Comparison of ENCODE assay signal across 1 cellular context in the genomic region with DNA sequence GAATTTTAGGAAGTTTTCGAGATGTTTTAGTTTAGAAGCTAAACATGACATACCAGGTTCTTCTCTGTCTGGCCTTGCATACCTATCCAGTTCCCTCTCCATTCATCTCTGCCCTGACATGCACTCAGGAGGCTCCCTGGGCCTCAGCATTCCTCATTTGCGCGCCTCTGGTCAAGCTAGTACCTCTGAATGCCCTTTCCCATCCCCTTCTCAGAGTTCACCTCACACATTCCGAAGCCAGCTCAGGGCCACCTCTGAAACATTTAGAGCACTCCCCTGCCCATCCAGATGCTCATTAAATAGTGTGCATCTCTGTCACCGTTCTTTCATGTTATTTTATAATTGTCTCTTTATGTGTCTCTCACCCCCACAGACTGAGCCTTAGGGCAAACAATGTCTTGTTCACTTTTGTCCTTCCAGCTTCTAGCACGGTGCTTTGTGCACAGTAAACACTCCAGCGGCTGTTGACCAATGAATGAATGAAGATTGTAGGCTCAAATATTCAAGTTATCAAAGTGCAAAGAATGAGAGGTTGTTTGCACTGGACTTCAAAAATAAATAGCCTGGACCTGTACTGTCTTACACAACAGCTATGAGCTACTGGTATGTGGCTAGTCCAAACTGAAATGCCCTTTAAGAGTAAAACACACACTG.
TF ChIP-seq lines count a peak whose summit lies in the region.

No MANE protein-coding gene starts in this region.

TF ChIP-seq in HepG2, 621 proteins besides CTCF, POLR2A, EP300 and RAD21 (continued from another document and continues in another):
- TF ChIP-seq ZNF543 (CRISPR knock-in tag; IDR thresholded peaks at IDR 0.05) (no peak), PRPF4 (IDR thresholded peaks at IDR 0.05; ENCODE audit: low read depth, low read length, poor library complexity, severe bottlenecking) (no peak), NR2C2 (CRISPR knock-in tag; IDR thresholded peaks at IDR 0.05; ENCODE audit: borderline replicate concordance) (no peak; the same call in 1 of the 2 replicates), REXO4 (CRISPR knock-in tag; IDR thresholded peaks at IDR 0.05; ENCODE audit: borderline replicate concordance) (no peak), SRSF4 (IDR thresholded peaks at IDR 0.05; ENCODE audit: low read depth, low read length, poor library complexity, severe bottlenecking) (no peak), ZNF296 (CRISPR knock-in tag; conservative IDR thresholded peaks at IDR 0.05) (no peak), GLI4 (CRISPR knock-in tag; IDR thresholded peaks at IDR 0.05; ENCODE audit: borderline replicate concordance) (no peak), TAF15 (IDR thresholded peaks at IDR 0.05; ENCODE audit: low read depth, low read length, poor library complexity, severe bottlenecking) (no peak), RBFOX2 (IDR thresholded peaks at IDR 0.05; ENCODE audit: low read depth, low read length) (no peak; the same call in 1 of the 2 replicates), ARID2 (CRISPR knock-in tag; IDR thresholded peaks at IDR 0.05; ENCODE audit: borderline replicate concordance) (no peak), ZSCAN22 (CRISPR knock-in tag; IDR thresholded peaks at IDR 0.05) (no peak; the same call in 1 of the 2 replicates), ATAD3A (CRISPR knock-in tag; IDR thresholded peaks at IDR 0.05) (no peak), SAP130 (CRISPR knock-in tag; IDR thresholded peaks at IDR 0.05; ENCODE audit: low read depth) (peak; percentile 94), SMAD9 (CRISPR knock-in tag; IDR thresholded peaks at IDR 0.05) (no peak), TGIF2 (CRISPR knock-in tag; IDR thresholded peaks at IDR 0.05) (0 out of 2 replicates have a peak, but pooled peaks have one; percentile 42), ZNF598 (CRISPR knock-in tag; IDR thresholded peaks at IDR 0.05; ENCODE audit: borderline replicate concordance) (no peak), CCDC6 (CRISPR knock-in tag; IDR thresholded peaks at IDR 0.05) (peak; percentile 61; the same call in 1 of the 2 replicates), MXD4 (CRISPR knock-in tag; IDR thresholded peaks at IDR 0.05) (peak; percentile 56; the same call in 1 of the 2 replicates), MBNL3 (CRISPR knock-in tag; conservative IDR thresholded peaks at IDR 0.05) (no peak), ZNF775 (CRISPR knock-in tag; IDR thresholded peaks at IDR 0.05; ENCODE audit: borderline replicate concordance) (no peak), ZNF550 (CRISPR knock-in tag; IDR thresholded peaks at IDR 0.05; ENCODE audit: borderline replicate concordance) (no peak), SOX13 (IDR thresholded peaks at IDR 0.05) (peak; percentile 95), SOX13 (CRISPR knock-in tag; conservative IDR thresholded peaks at IDR 0.05 in 1 of 2, IDR thresholded peaks at IDR 0.05 in 1 of 2) (peak in 1 of 2 experiments; percentile 99; a peak in 3 of 4 replicates), LBX2 (CRISPR knock-in tag; IDR thresholded peaks at IDR 0.05; ENCODE audit: borderline replicate concordance) (no peak), ZNF841 (CRISPR knock-in tag; IDR thresholded peaks at IDR 0.05; ENCODE audit: borderline replicate concordance) (no peak), ZBTB7A (CRISPR knock-in tag; IDR thresholded peaks at IDR 0.05) (no peak), DMTF1 (CRISPR knock-in tag; IDR thresholded peaks at IDR 0.05) (no peak), ZNF318 (CRISPR knock-in tag; IDR thresholded peaks at IDR 0.05) (no peak), ZNF235 (CRISPR knock-in tag; IDR thresholded peaks at IDR 0.05; ENCODE audit: borderline replicate concordance) (no peak)
- TF ChIP-seq, protein P1, sequence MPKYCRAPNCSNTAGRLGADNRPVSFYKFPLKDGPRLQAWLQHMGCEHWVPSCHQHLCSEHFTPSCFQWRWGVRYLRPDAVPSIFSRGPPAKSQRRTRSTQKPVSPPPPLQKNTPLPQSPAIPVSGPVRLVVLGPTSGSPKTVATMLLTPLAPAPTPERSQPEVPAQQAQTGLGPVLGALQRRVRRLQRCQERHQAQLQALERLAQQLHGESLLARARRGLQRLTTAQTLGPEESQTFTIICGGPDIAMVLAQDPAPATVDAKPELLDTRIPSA (CRISPR knock-in tag; IDR thresholded peaks at IDR 0.05; ENCODE audit: borderline replicate concordance), result no peak
- TF ChIP-seq, protein P2, sequence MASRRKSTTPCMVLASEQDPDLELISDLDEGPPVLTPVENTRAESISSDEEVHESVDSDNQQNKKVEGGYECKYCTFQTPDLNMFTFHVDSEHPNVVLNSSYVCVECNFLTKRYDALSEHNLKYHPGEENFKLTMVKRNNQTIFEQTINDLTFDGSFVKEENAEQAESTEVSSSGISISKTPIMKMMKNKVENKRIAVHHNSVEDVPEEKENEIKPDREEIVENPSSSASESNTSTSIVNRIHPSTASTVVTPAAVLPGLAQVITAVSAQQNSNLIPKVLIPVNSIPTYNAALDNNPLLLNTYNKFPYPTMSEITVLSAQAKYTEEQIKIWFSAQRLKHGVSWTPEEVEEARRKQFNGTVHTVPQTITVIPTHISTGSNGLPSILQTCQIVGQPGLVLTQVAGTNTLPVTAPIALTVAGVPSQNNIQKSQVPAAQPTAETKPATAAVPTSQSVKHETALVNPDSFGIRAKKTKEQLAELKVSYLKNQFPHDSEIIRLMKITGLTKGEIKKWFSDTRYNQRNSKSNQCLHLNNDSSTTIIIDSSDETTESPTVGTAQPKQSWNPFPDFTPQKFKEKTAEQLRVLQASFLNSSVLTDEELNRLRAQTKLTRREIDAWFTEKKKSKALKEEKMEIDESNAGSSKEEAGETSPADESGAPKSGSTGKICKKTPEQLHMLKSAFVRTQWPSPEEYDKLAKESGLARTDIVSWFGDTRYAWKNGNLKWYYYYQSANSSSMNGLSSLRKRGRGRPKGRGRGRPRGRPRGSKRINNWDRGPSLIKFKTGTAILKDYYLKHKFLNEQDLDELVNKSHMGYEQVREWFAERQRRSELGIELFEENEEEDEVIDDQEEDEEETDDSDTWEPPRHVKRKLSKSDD (CRISPR knock-in tag; IDR thresholded peaks at IDR 0.05; ENCODE audit: low read depth), result no peak
- TF ChIP-seq, protein P3, sequence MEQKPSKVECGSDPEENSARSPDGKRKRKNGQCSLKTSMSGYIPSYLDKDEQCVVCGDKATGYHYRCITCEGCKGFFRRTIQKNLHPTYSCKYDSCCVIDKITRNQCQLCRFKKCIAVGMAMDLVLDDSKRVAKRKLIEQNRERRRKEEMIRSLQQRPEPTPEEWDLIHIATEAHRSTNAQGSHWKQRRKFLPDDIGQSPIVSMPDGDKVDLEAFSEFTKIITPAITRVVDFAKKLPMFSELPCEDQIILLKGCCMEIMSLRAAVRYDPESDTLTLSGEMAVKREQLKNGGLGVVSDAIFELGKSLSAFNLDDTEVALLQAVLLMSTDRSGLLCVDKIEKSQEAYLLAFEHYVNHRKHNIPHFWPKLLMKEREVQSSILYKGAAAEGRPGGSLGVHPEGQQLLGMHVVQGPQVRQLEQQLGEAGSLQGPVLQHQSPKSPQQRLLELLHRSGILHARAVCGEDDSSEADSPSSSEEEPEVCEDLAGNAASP (CRISPR knock-in tag; IDR thresholded peaks at IDR 0.05; ENCODE audit: borderline replicate concordance), result peak; percentile 75; the same call in 1 of the 2 replicates
- TF ChIP-seq, protein P4, sequence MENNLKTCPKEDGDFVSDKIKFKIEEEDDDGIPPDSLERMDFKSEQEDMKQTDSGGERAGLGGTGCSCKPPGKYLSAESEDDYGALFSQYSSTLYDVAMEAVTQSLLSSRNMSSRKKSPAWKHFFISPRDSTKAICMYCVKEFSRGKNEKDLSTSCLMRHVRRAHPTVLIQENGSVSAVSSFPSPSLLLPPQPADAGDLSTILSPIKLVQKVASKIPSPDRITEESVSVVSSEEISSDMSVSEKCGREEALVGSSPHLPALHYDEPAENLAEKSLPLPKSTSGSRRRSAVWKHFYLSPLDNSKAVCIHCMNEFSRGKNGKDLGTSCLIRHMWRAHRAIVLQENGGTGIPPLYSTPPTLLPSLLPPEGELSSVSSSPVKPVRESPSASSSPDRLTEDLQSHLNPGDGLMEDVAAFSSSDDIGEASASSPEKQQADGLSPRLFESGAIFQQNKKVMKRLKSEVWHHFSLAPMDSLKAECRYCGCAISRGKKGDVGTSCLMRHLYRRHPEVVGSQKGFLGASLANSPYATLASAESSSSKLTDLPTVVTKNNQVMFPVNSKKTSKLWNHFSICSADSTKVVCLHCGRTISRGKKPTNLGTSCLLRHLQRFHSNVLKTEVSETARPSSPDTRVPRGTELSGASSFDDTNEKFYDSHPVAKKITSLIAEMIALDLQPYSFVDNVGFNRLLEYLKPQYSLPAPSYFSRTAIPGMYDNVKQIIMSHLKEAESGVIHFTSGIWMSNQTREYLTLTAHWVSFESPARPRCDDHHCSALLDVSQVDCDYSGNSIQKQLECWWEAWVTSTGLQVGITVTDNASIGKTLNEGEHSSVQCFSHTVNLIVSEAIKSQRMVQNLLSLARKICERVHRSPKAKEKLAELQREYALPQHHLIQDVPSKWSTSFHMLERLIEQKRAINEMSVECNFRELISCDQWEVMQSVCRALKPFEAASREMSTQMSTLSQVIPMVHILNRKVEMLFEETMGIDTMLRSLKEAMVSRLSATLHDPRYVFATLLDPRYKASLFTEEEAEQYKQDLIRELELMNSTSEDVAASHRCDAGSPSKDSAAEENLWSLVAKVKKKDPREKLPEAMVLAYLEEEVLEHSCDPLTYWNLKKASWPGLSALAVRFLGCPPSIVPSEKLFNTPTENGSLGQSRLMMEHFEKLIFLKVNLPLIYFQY (CRISPR knock-in tag; IDR thresholded peaks at IDR 0.05; ENCODE audit: borderline replicate concordance), result no peak
- TF ChIP-seq, protein P5, sequence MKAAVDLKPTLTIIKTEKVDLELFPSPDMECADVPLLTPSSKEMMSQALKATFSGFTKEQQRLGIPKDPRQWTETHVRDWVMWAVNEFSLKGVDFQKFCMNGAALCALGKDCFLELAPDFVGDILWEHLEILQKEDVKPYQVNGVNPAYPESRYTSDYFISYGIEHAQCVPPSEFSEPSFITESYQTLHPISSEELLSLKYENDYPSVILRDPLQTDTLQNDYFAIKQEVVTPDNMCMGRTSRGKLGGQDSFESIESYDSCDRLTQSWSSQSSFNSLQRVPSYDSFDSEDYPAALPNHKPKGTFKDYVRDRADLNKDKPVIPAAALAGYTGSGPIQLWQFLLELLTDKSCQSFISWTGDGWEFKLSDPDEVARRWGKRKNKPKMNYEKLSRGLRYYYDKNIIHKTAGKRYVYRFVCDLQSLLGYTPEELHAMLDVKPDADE (CRISPR knock-in tag; IDR thresholded peaks at IDR 0.05), result peak; percentile 48; the same call in 1 of the 2 replicates
